Comparison of ENCODE assay signal across 9 cellular contexts in the genomic region with DNA sequence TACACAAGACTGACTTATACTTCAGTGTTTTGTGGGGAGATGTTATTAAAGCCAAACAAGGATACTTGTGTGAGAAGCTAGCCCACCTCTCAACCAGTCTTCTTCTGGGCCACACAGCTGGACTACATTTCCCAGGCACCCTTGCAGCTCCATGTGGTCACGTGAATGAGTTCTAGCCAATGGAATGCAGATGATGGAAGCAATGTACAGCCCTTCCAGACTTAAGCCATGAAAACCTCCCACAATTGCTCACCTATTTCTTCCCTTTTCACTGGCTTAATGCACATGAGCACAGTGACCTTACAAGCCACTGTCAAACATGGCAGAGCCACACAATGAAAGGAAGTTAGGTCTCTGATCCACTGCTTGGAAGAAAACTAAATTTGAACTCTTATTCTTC. TPM values are rescaled to one million over a fixed set of nuclear protein-coding genes. Genes with fewer than 3 reads are reported as not detected.
A peak's percentile ranks its signal among the peaks of the same experiment; 100 is the strongest.
DNase-seq lines count a peak whose midpoint lies in the region; ATAC-seq lines count a peak whose summit lies in the region.
"Had no signal": no experiment of that assay in that cellular context is flagged by ENCODE, and none has a peak within 500 bp of the region (broad histone marks: within the 10 kb centered on the region; RNA-seq: fewer than 3 reads in every experiment).

No MANE protein-coding gene starts in this region.

- H2BK5ac ChIP-seq in mesendoderm (ENCODE audit: low read length), result no peak overlapping the region

- no peak overlapping the region for H3K27ac Mint-ChIP-seq in activated CD4-positive, alpha-beta T cell treated with anti-CD3 and anti-CD28 coated beads, Interleukin-2, amount 10 ng/mL, durations not matched to agents 7 days and 5 days
- H3K27ac Mint-ChIP-seq: brain had no signal

- ATAC-seq in GM19468 (IDR thresholded peaks at IDR 0.05; ENCODE audit: extremely low read depth, unreplicated experiment) (peak; percentile 98), HG03378 (IDR thresholded peaks at IDR 0.05; ENCODE audit: unreplicated experiment) (peak; percentile 96)

- WGBS in mesendoderm (ENCODE audit: extremely low coverage, insufficient coverage, low lambda C conversion rate), result no CpG with 5 or more reads among the region's 1 CpG

- peaks cover 12% of the 10 kb centered on the region for H3K27me3 Mint-ChIP-seq in activated CD4-positive, alpha-beta T cell treated with anti-CD3 and anti-CD28 coated beads, Interleukin-2, amount 10 ng/mL, durations not matched to agents 7 days and 5 days

- no peak overlapping the region for H3K4me3 Mint-ChIP-seq in activated CD4-positive, alpha-beta T cell treated with anti-CD3 and anti-CD28 coated beads, Interleukin-2, amount 10 ng/mL, durations not matched to agents 7 days and 5 days
- H3K4me3 Mint-ChIP-seq: brain had no signal

- H2AK5ac ChIP-seq in mesendoderm (ENCODE audit: low read length), result no peak overlapping the region

- no peak overlapping the region for H2BK120ac ChIP-seq in mesendoderm (ENCODE audit: low read depth, low read length)

- no peaks in the 10 kb centered on the region for H3K79me1 ChIP-seq in mesendoderm (ENCODE audit: low read length)

- CTCF ChIA-PET in activated CD4-positive, alpha-beta T cell treated with anti-CD3 and anti-CD28 coated beads, Interleukin-2, amount 10 ng/mL, durations not matched to agents 7 days and 5 days (lab: Charles Lee), result no interaction called here

- no peak overlapping the region for H3K27ac ChIP-seq in mesendoderm (ENCODE audit: low read depth, low read length)

- no peaks in the 10 kb centered on the region for H3K36me3 Mint-ChIP-seq in activated CD4-positive, alpha-beta T cell treated with anti-CD3 and anti-CD28 coated beads, Interleukin-2, amount 10 ng/mL, durations not matched to agents 7 days and 5 days (ENCODE audit: low read depth)
- H3K36me3 Mint-ChIP-seq: brain had no signal

- no peaks in the 10 kb centered on the region for H3K9me3 Mint-ChIP-seq in activated CD4-positive, alpha-beta T cell treated with anti-CD3 and anti-CD28 coated beads, Interleukin-2, amount 10 ng/mL, durations not matched to agents 7 days and 5 days
- H3K9me3 Mint-ChIP-seq: brain had no signal

- H3K4ac ChIP-seq in mesendoderm (ENCODE audit: low read depth, low read length), result no peak overlapping the region

- H3K79me2 ChIP-seq in mesendoderm (ENCODE audit: control insufficient read depth, insufficient read depth, low read length), result no peaks in the 10 kb centered on the region

- no peaks in the 10 kb centered on the region for H3K27me3 ChIP-seq in mesendoderm (ENCODE audit: insufficient read depth, low read length, poor library complexity)

- no peaks in the 10 kb centered on the region for H3K4me1 ChIP-seq in mesendoderm (ENCODE audit: control insufficient read depth, low read depth, low read length)

- no peak overlapping the region for H3K23ac ChIP-seq in mesendoderm (ENCODE audit: low read length)

- no peaks in the 10 kb centered on the region for H3K4me1 Mint-ChIP-seq in activated CD4-positive, alpha-beta T cell treated with anti-CD3 and anti-CD28 coated beads, Interleukin-2, amount 10 ng/mL, durations not matched to agents 7 days and 5 days

- H2BK15ac ChIP-seq in mesendoderm (replicated peaks; ENCODE audit: low read depth), result peak overlapping the region; percentile 8

- H4K8ac ChIP-seq in mesendoderm (ENCODE audit: low read depth, low read length), result no peak overlapping the region

- H3K4me2 ChIP-seq in mesendoderm (ENCODE audit: low read length), result no peak overlapping the region

- no peak overlapping the region for H3K4me3 ChIP-seq in mesendoderm (ENCODE audit: low read length)

- H3K36me3 ChIP-seq in mesendoderm (ENCODE audit: control insufficient read depth, insufficient read depth, low read length), result no peaks in the 10 kb centered on the region

- H3K9ac ChIP-seq in mesendoderm (ENCODE audit: low read length), result no peak overlapping the region

- intact Hi-C loops in posterior vena cava (cut with DNase I), result no loop called here

- DNase-seq in activated CD4-positive, alpha-beta T cell treated with anti-CD3 and anti-CD28 coated beads, Interleukin-2, amount 10 ng/mL, durations not matched to agents 7 days and 5 days, result peak; percentile 19
- no peak for DNase-seq in activated CD4-positive, alpha-beta T cell treated with anti-CD3 and anti-CD28 coated beads for 4 hours
- peak; percentile 88 for DNase-seq in NCI-H69 (lab: John Stamatoyannopoulos, UW)
- DNase-seq in cerebellar cortex (ENCODE audit: low spot score), result peak; percentile 72
- peak; percentile 95 for DNase-seq in mesendoderm
- no peak for DNase-seq in posterior vena cava (ENCODE audit: low spot score)

- no peak overlapping the region for H3K18ac ChIP-seq in mesendoderm (ENCODE audit: low read length)

- POLR2A ChIA-PET in activated CD4-positive, alpha-beta T cell treated with anti-CD3 and anti-CD28 coated beads, Interleukin-2, amount 10 ng/mL, durations not matched to agents 7 days and 5 days (lab: Charles Lee), result no interaction called here

- no peak overlapping the region for H4K5ac ChIP-seq in mesendoderm (ENCODE audit: low read length)

- H3K56ac ChIP-seq in mesendoderm (ENCODE audit: low read length), result no peak overlapping the region

RNA-seq across cellular contexts. Expression of a gene that starts 20.4 kb away (rescaled TPM):
- 10 to 100 TPM; 14.5 to 15.7 TPM for total RNA-seq in activated CD4-positive, alpha-beta T cell treated with anti-CD3 and anti-CD28 coated beads, Interleukin-2, amount 10 ng/mL, durations not matched to agents 7 days and 5 days
- 22.8 TPM for polyA plus RNA-seq in mesendoderm (2013, experiment 1 of 2)
- polyA plus RNA-seq in mesendoderm (2013, experiment 2 of 2), result 23.2 TPM
- total RNA-seq in posterior vena cava, result 10 to 100 TPM; 63.6 to 83.3 TPM

Comparison
In these comparisons a context has a peak if more than half of its experiments do, and no peak if none do; other contexts are left out.
1. DNase-seq: peak in activated CD4-positive, alpha-beta T cell treated with anti-CD3 and anti-CD28 coated beads, Interleukin-2, amount 10 ng/mL, durations not matched to agents 7 days and 5 days (single experiment), NCI-H69 (single experiment), cerebellar cortex (single experiment) and mesendoderm (single experiment); none in activated CD4-positive, alpha-beta T cell treated with anti-CD3 and anti-CD28 coated beads for 4 hours (0 of 2) and posterior vena cava (single experiment).